17 cellular contexts compared by ENCODE assay signal in the genomic region with DNA sequence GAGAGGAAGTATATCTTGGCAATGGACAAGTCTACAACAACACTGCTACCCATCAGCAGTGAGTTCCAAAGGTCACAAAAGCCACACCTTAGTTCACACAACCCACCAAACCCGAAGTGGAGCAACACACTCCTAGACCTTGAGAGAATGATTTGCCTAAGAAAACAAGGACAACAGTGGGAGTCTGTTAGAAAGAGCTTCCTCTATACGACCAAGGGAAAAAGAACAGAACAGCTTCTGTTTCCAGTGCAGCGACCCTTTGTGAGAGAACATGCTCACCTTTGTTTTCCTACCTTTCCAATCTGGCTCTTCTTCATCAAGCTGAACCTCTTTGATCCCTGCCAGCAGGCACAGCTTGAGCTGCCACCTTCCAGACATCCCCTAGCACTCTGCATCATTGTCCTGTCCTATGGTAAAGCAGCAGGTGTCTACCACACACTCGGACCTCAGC. TPM values are rescaled to one million over a fixed set of nuclear protein-coding genes. Genes with fewer than 3 reads are reported as not detected.
DNase-seq lines count a peak whose midpoint lies in the region; ATAC-seq, FAIRE-seq and TF ChIP-seq lines count a peak whose summit lies in the region.
"Had no signal": no experiment of that assay in that cellular context is flagged by ENCODE, and none has a peak within 500 bp of the region (broad histone marks: within the 10 kb centered on the region; RNA-seq: fewer than 3 reads in every experiment).

No MANE protein-coding gene starts in this region.

- peaks cover 20% of the 10 kb centered on the region for H3F3A ChIP-seq in SK-N-SH (replicated peaks; ENCODE audit: insufficient read depth)

- no peaks in the 10 kb centered on the region for H3K79me2 ChIP-seq in SK-N-SH (ENCODE audit: insufficient read depth)
- H3K79me2 ChIP-seq in astrocyte (ENCODE audit: insufficient read depth, low read length): no peaks in the 10 kb centered on the region
- no peaks in the 10 kb centered on the region for H3K79me2 ChIP-seq in HepG2 (ENCODE audit: insufficient read depth, low read length)

- H3K9ac ChIP-seq in SK-N-SH (no peak overlapping the region), astrocyte (ENCODE audit: low read length) (no peak overlapping the region), HepG2 (ENCODE audit: insufficient read depth, low read depth, low read length) (peak overlapping the region; percentile 48)

- H3K27me3 Mint-ChIP-seq in astrocyte (ENCODE audit: low read depth, unreplicated experiment): no peaks in the 10 kb centered on the region
- peaks cover 13% of the 10 kb centered on the region for H3K27me3 Mint-ChIP-seq in stimulated activated naive CD8-positive, alpha-beta T cell treated with anti-CD3 and anti-CD28 coated beads, Interleukin-15, amount 100 ng/mL, for 72 hours

- DNase-seq in SK-N-SH (no peak), astrocyte (ENCODE audit: low read depth) (no peak), HepG2 (ENCODE audit: low spot score) (peak; percentile 99), small intestine (peak; percentile 64), GF-D8 (lab: John Stamatoyannopoulos, UW) (no peak), HAP-1 (ENCODE audit: low spot score in 2 of 2) (no peak)
- DNase-seq in stimulated activated naive CD8-positive, alpha-beta T cell treated with anti-CD3 and anti-CD28 coated beads, Interleukin-15, amount 100 ng/mL, for 72 hours: no peak
- DNase-seq: CD8-positive, alpha-beta T cell; DMS153; EL; Karpas-422; NCI-H1417 treated with DMSO at 0.1 percent for 48 hours; NCI-H2029; NCI-H510A; SIG-M5 had no signal

- TF ChIP-seq CTCF in SK-N-SH (IDR thresholded peaks at IDR 0.05): no peak
- no peak for TF ChIP-seq CTCF in astrocyte (IDR thresholded peaks at IDR 0.05; ENCODE audit: insufficient read depth, low read depth, low read length)
- TF ChIP-seq CTCF in HepG2 (CRISPR knock-in tag; IDR thresholded peaks at IDR 0.05): no peak

- in situ Hi-C loops in HepG2 (cut with HindIII; ENCODE audit: extremely low pct_ligation_motif_present, low pct_unique_long_range_greater_than_20kb): no loop called here
- in situ Hi-C loops in HAP-1 (cut with MboI; ENCODE audit: low sequenced_read_pairs): no loop called here

- ATAC-seq in SK-N-SH treated with all-trans-retinoic acid at 6 μM for 48 hours (no peak), HepG2 (peak; percentile 99)
- ATAC-seq in stimulated activated naive CD8-positive, alpha-beta T cell treated with anti-CD3 and anti-CD28 coated beads, Interleukin-15, amount 100 ng/mL, for 72 hours: no peak
- ATAC-seq: CD8-positive, alpha-beta T cell had no signal

- H3K27me3 ChIP-seq in SK-N-SH (ENCODE audit: insufficient read depth): no peaks in the 10 kb centered on the region
- no peaks in the 10 kb centered on the region for H3K27me3 ChIP-seq in astrocyte (ENCODE audit: insufficient read depth, low read length)
- no peaks in the 10 kb centered on the region for H3K27me3 ChIP-seq in HepG2 (ENCODE audit: control insufficient read depth in 1 of 2, insufficient read depth in 2 of 2, low read length in 2 of 2)
- no peaks in the 10 kb centered on the region for H3K27me3 ChIP-seq in small intestine (ENCODE audit: control insufficient read depth in 2 of 2, insufficient read depth in 2 of 2, low read length in 2 of 2)
- H3K27me3 ChIP-seq in HAP-1 (ENCODE audit: low read depth): no peaks in the 10 kb centered on the region

- FAIRE-seq in astrocyte (lab: Jason Lieb, UNC): no peak
- peak; percentile 94 for FAIRE-seq in HepG2 (lab: Jason Lieb, UNC)
- no peak for FAIRE-seq in small intestine (lab: Jason Lieb, UNC)

- H3K4me1 Mint-ChIP-seq in astrocyte (ENCODE audit: low read depth, unreplicated experiment): peaks cover 15% of the 10 kb centered on the region
- no peaks in the 10 kb centered on the region for H3K4me1 Mint-ChIP-seq in stimulated activated naive CD8-positive, alpha-beta T cell treated with anti-CD3 and anti-CD28 coated beads, Interleukin-15, amount 100 ng/mL, for 72 hours

- H3K4me1 ChIP-seq in SK-N-SH (ENCODE audit: control insufficient read depth in 1 of 2, insufficient read depth in 2 of 2, low read depth in 1 of 2, low read length in 1 of 2) (peaks cover 0 to 23% of the 10 kb centered on the region in 2 experiments; a peak in 2 of 4 replicates), astrocyte (ENCODE audit: insufficient read depth, low read length) (peaks cover 19% of the 10 kb centered on the region), HepG2 (ENCODE audit: insufficient read depth, low read length) (peaks cover 61% of the 10 kb centered on the region), small intestine (ENCODE audit: control insufficient read depth in 2 of 2, insufficient read depth in 1 of 2, low read depth in 1 of 2, low read length in 1 of 2) (no peaks in the 10 kb centered on the region), HAP-1 (no peaks in the 10 kb centered on the region)

- H4K20me1 ChIP-seq in SK-N-SH (ENCODE audit: insufficient read depth): no peaks in the 10 kb centered on the region
- no peaks in the 10 kb centered on the region for H4K20me1 ChIP-seq in astrocyte (ENCODE audit: insufficient read depth, low read length)
- H4K20me1 ChIP-seq in HepG2 (ENCODE audit: insufficient read depth, low read length): no peaks in the 10 kb centered on the region

- peak overlapping the region in 1 of 2 experiments; percentile 99; a peak in 2 of 4 replicates for H3K27ac ChIP-seq in SK-N-SH (ENCODE audit: low read depth in 2 of 2, low read length in 1 of 2)
- no peak overlapping the region for H3K27ac ChIP-seq in astrocyte (ENCODE audit: low read depth, low read length)
- H3K27ac ChIP-seq in HepG2 (ENCODE audit: extremely low read length, insufficient read depth, low read length): peak overlapping the region; percentile 82
- H3K27ac ChIP-seq in small intestine (ENCODE audit: low read depth in 1 of 2, low read length in 1 of 2): no peak overlapping the region
- H3K27ac ChIP-seq: 22Rv1 had no signal

- POLR2A ChIA-PET in SK-N-SH (lab: Yijun Ruan, JAX) (no interaction called here), HepG2 (lab: Yijun Ruan, JAX) (interaction anchor here (0.7 to 2.7 kb wide), 7 partner anchors 9 to 57 kb away, joined by 3 to 32 read pairs (median 11); partner anchors contain the start of gene PALMD)

- no peaks in the 10 kb centered on the region for H3K9me2 ChIP-seq in SK-N-SH

- H2AFZ ChIP-seq in SK-N-SH (ENCODE audit: low read depth) (peak overlapping the region; percentile 47; the same call in 1 of the 2 replicates), astrocyte (ENCODE audit: low read depth, low read length) (peak overlapping the region; percentile 11), HepG2 (ENCODE audit: low read length) (no peak overlapping the region)

- H3K27ac Mint-ChIP-seq in astrocyte (ENCODE audit: unreplicated experiment): no peak overlapping the region
- H3K27ac Mint-ChIP-seq in stimulated activated naive CD8-positive, alpha-beta T cell treated with anti-CD3 and anti-CD28 coated beads, Interleukin-15, amount 100 ng/mL, for 72 hours: no peak overlapping the region
- H3K27ac Mint-ChIP-seq: CD8-positive, alpha-beta T cell had no signal

- H3K4me3 Mint-ChIP-seq in astrocyte (ENCODE audit: unreplicated experiment): no peak overlapping the region
- no peak overlapping the region for H3K4me3 Mint-ChIP-seq in stimulated activated naive CD8-positive, alpha-beta T cell treated with anti-CD3 and anti-CD28 coated beads, Interleukin-15, amount 100 ng/mL, for 72 hours
- H3K4me3 Mint-ChIP-seq: CD8-positive, alpha-beta T cell had no signal

- no peaks in the 10 kb centered on the region for H3K9me3 Mint-ChIP-seq in astrocyte (ENCODE audit: unreplicated experiment)
- peaks cover 0 to 4% of the 10 kb centered on the region in 2 donors for H3K9me3 Mint-ChIP-seq in stimulated activated naive CD8-positive, alpha-beta T cell treated with anti-CD3 and anti-CD28 coated beads, Interleukin-15, amount 100 ng/mL, for 72 hours

- no peak for TF ChIP-seq RAD21 in SK-N-SH (IDR thresholded peaks at IDR 0.05; ENCODE audit: low read length)
- TF ChIP-seq RAD21 in HepG2 (CRISPR knock-in tag; IDR thresholded peaks at IDR 0.05): no peak; the same call in 1 of the 2 replicates

- no peaks in the 10 kb centered on the region for H3K36me3 Mint-ChIP-seq in astrocyte (ENCODE audit: low read depth, unreplicated experiment)
- H3K36me3 Mint-ChIP-seq: CD8-positive, alpha-beta T cell had no signal

- H3K9me3 ChIP-seq in SK-N-SH: no peaks in the 10 kb centered on the region
- H3K9me3 ChIP-seq in astrocyte (ENCODE audit: insufficient read depth, low read depth, low read length): no peaks in the 10 kb centered on the region
- H3K9me3 ChIP-seq in HepG2 (ENCODE audit: low read length): no peaks in the 10 kb centered on the region
- H3K9me3 ChIP-seq in small intestine (ENCODE audit: control insufficient read depth, low read depth): no peaks in the 10 kb centered on the region
- no peaks in the 10 kb centered on the region for H3K9me3 ChIP-seq in HAP-1

- WGBS in SK-N-SH (ENCODE audit: low lambda C conversion rate): 89% methylated on average over 4 of the region's 4 CpGs
- whole genome bisulfite sequencing in HepG2 (ENCODE audit: low lambda C conversion rate): 0% methylated on average over 4 of the region's 4 CpGs
- WGBS in small intestine, 3 donors: 23 to 62% (median 38%) methylated on average over 4 of the region's 4 CpGs

- intact Hi-C loops in HepG2 (cut with micrococcal nuclease; ENCODE audit: unreplicated experiment): loop anchor here (1.0 kb wide), 1 partner anchor 57 kb away; the partner anchor contains the start of gene PALMD

- CTCF ChIA-PET in SK-N-SH (lab: Yijun Ruan, JAX) (interaction anchor here (0.8 kb wide), 1 partner anchor 22 kb away, joined by 3 read pairs; no protein-coding TSS in a partner anchor), HepG2 (lab: Yijun Ruan, JAX; ENCODE audit: low intra/inter-chr PET ratio, low total read pairs) (no interaction called here)

- H3K4me3 ChIP-seq in SK-N-SH (ENCODE audit: low read depth in 2 of 2, low read length in 1 of 2) (no peak overlapping the region), astrocyte (ENCODE audit: insufficient read depth, low read depth, low read length) (no peak overlapping the region), HepG2 (replicated peaks in 1 of 3; ENCODE audit: insufficient read depth in 1 of 3, low read depth in 2 of 3, low read length in 3 of 3) (peak overlapping the region in 1 of 3 experiments; percentile 23; a peak in 2 of 6 replicates), small intestine (ENCODE audit: low read depth in 1 of 2, low read length in 2 of 2) (no peak overlapping the region), HAP-1 (no peak overlapping the region)

- H3K4me2 ChIP-seq in SK-N-SH (no peak overlapping the region), astrocyte (ENCODE audit: low read length) (no peak overlapping the region), HepG2 (ENCODE audit: low read depth, low read length) (peak overlapping the region; percentile 65)

- TF ChIP-seq EP300 in SK-N-SH (IDR thresholded peaks at IDR 0.05; ENCODE audit: borderline replicate concordance in 1 of 2, low read depth in 1 of 2, low read length in 1 of 2): no peak
- peak in 1 of 2 experiments; percentile 96; a peak in 3 of 4 replicates for TF ChIP-seq EP300 in HepG2 (IDR thresholded peaks at IDR 0.05; ENCODE audit: low read depth in 2 of 2, low read length in 2 of 2)
- TF ChIP-seq EP300 in HepG2 (CRISPR knock-in tag; IDR thresholded peaks at IDR 0.05; ENCODE audit: borderline replicate concordance): peak; percentile 96

- no TSS peak for BruUV-seq in HepG2 (replicated peaks; lab: Mats Ljungman, UMichigan)

- TF ChIP-seq POLR2A in HepG2 (IDR thresholded peaks at IDR 0.05; ENCODE audit: insufficient read depth in 1 of 2, low read depth in 2 of 2, low read length in 2 of 2): no peak

- H3K36me3 ChIP-seq in SK-N-SH (replicated peaks in 1 of 2; ENCODE audit: control insufficient read depth in 1 of 2, insufficient read depth in 2 of 2, low read length in 1 of 2) (no peaks in the 10 kb centered on the region), astrocyte (ENCODE audit: insufficient read depth, low read length) (no peaks in the 10 kb centered on the region), HepG2 (replicated peaks in 1 of 2; ENCODE audit: control insufficient read depth in 1 of 2, insufficient read depth in 2 of 2, low read length in 2 of 2) (no peaks in the 10 kb centered on the region), small intestine (ENCODE audit: control insufficient read depth in 2 of 2, insufficient read depth in 2 of 2, low read length in 2 of 2) (no peaks in the 10 kb centered on the region), HAP-1 (replicated peaks) (no peaks in the 10 kb centered on the region)

RNA-seq across cellular contexts. Expression of gene PALMD, which starts 56.7 kb away (rescaled TPM):
- polyA plus RNA-seq in SK-N-SH (2012; rRNA removed) (1.8 and 2.3 TPM in 2 replicates), HepG2 (2011; rRNA removed) (4.6 and 5.5 TPM in 2 replicates), small intestine (10 to 100 TPM in 1 of 3 donors, 1 to 10 TPM in 1, under 1 TPM in 1; 0.67 to 14.5 (median 1.1) TPM)
- polyA plus RNA-seq in SK-N-SH (2012; cell fraction: cytosol; rRNA removed): 2.0 and 2.7 TPM in 2 replicates
- polyA plus RNA-seq in SK-N-SH (2012; cell fraction: nucleus; rRNA removed): 1.7 and 3.9 TPM in 2 replicates
- total RNA-seq in astrocyte (0.41 and 0.58 TPM in 2 replicates), HepG2 (2016; rRNA removed; fragmentation: Illumina TruSeq; extraction: Trizol) (31.1 and 42.0 TPM in 2 replicates)
- 10.3 and 11.6 TPM in 2 replicates for total RNA-seq in HepG2 (2016; cell fraction: cytosol; rRNA removed; fragmentation: Illumina TruSeq; extraction: Trizol; ENCODE audit: low read depth)
- 30.7 and 39.5 TPM in 2 replicates for total RNA-seq in HepG2 (2016; cell fraction: insoluble cytoplasmic fraction; rRNA removed; fragmentation: Illumina TruSeq; extraction: Trizol)
- total RNA-seq in HepG2 (2016; cell fraction: membrane; rRNA removed; fragmentation: Illumina TruSeq; extraction: Trizol): 24.2 and 24.3 TPM in 2 replicates
- 26.7 and 29.8 TPM in 2 replicates for total RNA-seq in HepG2 (2016; cell fraction: nucleus; rRNA removed; fragmentation: Illumina TruSeq; extraction: Trizol)
- 2.7 and 3.8 TPM in 2 replicates for polyA plus RNA-seq in HepG2 (2011; cell fraction: cytosol; rRNA removed)
- 4.6 and 6.1 TPM in 2 replicates for polyA plus RNA-seq in HepG2 (2011; cell fraction: nucleus; rRNA removed)
- 6.5 and 16.7 TPM in 2 replicates for polyA plus RNA-seq in HepG2 (2012)
- 6.7 and 7.6 TPM in 2 replicates for polyA plus RNA-seq in HepG2 (2016; cell fraction: cytosol; fragmentation: Illumina TruSeq; extraction: Trizol; ENCODE audit: low read depth)
- polyA plus RNA-seq in HepG2 (2016; cell fraction: insoluble cytoplasmic fraction; fragmentation: Illumina TruSeq; extraction: Trizol; ENCODE audit: low read depth): 47.1 and 47.2 TPM in 2 replicates
- polyA plus RNA-seq in HepG2 (2016; cell fraction: membrane; fragmentation: Illumina TruSeq; extraction: Trizol; ENCODE audit: low read depth): 16.3 and 16.4 TPM in 2 replicates
- 32.5 and 34.5 TPM in 2 replicates for polyA plus RNA-seq in HepG2 (2016; cell fraction: nucleus; fragmentation: Illumina TruSeq; extraction: Trizol; ENCODE audit: insufficient read depth, low read depth)
- 1.1 and 7.9 TPM in 2 replicates for polyA minus RNA-seq in HepG2 (2011; rRNA and poly(A)+ RNA removed; ENCODE audit: low replicate concordance)
- 4.4 and 5.5 TPM in 2 replicates for polyA minus RNA-seq in HepG2 (2011; cell fraction: cytosol; rRNA and poly(A)+ RNA removed)
- polyA minus RNA-seq in HepG2 (2011; cell fraction: nucleus; rRNA and poly(A)+ RNA removed): 20.3 and 20.6 TPM in 2 replicates
- total RNA-seq: CD8-positive, alpha-beta T cell had no signal

Comparison
In these comparisons a context has a peak if more than half of its experiments do, and no peak if none do; other contexts are left out.
1. DNase-seq: peak in HepG2 (single experiment) and small intestine (single experiment); none in SK-N-SH (single experiment), astrocyte (single experiment), stimulated activated naive CD8-positive, alpha-beta T cell treated with anti-CD3 and anti-CD28 coated beads, Interleukin-15, amount 100 ng/mL, for 72 hours (0 of 2), GF-D8 (single experiment) and HAP-1 (0 of 2).
2. Of the 25 proteins assayed by ChIP-seq in both HepG2 and SK-N-SH: peak only in HepG2: ELF1, EP300, FOSL2, FOXJ3, MAX, RFX5 and 1 more; only in SK-N-SH: none; in both: none; in neither: 17; mixed calls (peak in some experiments, not most) for 1.